Comparison of ENCODE assay signal across 8 cellular contexts in the genomic region with DNA sequence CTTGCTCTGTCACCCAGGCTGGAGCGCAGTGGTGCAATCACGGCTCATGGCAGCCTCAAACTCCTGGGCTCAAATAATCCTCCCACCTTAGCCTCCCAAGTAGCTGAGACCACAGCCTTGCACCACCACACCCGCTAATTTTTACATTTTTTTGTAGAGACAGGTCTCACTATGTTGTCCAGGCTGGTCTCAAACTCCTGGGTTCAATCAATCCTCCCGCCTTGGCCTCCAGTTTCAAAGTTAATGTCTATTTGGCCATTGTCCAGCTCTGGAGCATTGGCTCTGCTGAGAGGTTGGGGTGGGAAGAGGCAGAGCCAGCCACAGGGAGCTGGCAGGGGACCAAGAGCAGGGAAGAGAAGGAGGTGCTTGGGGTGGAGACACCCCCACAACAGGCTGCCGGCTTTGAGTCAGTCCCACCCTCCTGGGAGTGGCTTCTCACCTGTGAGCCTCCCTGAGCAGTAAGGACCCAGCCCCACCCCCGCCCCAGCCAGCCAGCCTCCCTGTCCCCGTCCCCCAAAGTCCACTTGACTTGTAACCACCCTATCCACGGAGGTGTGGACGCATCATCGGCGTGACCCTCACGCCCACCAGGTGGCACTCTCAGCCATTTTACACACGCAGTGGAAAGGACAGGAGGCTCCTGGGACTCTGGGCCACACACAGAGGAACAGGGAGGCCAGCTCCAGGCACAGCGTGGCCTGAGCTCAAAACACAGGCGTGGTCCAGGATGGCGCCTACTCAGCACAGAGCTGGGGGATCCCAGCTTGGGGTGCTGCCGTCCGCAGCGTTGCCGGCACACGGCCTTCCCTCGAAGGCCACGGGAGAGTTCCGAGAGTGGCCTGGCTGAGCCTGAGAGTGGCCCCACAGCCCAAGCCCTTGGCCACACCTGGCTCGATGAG. TPM values are rescaled to one million over a fixed set of nuclear protein-coding genes. Genes with fewer than 3 reads are reported as not detected.
DNase-seq lines count a peak whose midpoint lies in the region; ATAC-seq and TF ChIP-seq lines count a peak whose summit lies in the region.

No MANE protein-coding gene starts in this region.

- ATAC-seq in naive B cell (ENCODE audit: low read depth in 2 of 2) (peak; percentile 84), GM21390 (IDR thresholded peaks at IDR 0.05; ENCODE audit: unreplicated experiment) (no peak)

- H3K4me3 Mint-ChIP-seq in naive B cell = peak overlapping the region in 1 of 8 donors; percentile 56

- peak in 12 of 14 donors; percentile 35 to 79 (median 66) for DNase-seq in C1 segment of cervical spinal cord (lab: John Stamatoyannopoulos, UW)
- peak; percentile 23 for DNase-seq in HS-5 (ENCODE audit: low read depth)
- peak; percentile 30 for DNase-seq in NOMO-1 treated with dmso at 0.1 percent for 144 hours (lab: John Stamatoyannopoulos, UW; ENCODE audit: unreplicated experiment)
- DNase-seq in activated T-cell treated with anti-CD3 and anti-CD28 coated beads for 1 hour (ENCODE audit: low read depth) = peak; percentile 40
- peak; percentile 66 to 77 for DNase-seq in erythroblast (lab: John Stamatoyannopoulos, UW)
- peak; percentile 50 for DNase-seq in naive B cell
- DNase-seq in stimulated activated naive CD4-positive, alpha-beta T cell (lab: John Stamatoyannopoulos, UW) = peak; percentile 19 to 55 (median 30)

- peaks cover 0 to 7% (median 0%) of the 10 kb centered on the region in 7 donors for H3K9me3 Mint-ChIP-seq in naive B cell

- peaks cover 5 to 10% (median 8%) of the 10 kb centered on the region in 3 donors for H3K27me3 Mint-ChIP-seq in naive B cell

- H3K27ac Mint-ChIP-seq in naive B cell = peak overlapping the region in 1 of 6 donors; percentile 20

- H3K4me1 Mint-ChIP-seq in naive B cell = peaks cover 0 to 12% (median 9%) of the 10 kb centered on the region in 3 donors

- TF ChIP-seq POLR2A in erythroblast (IDR thresholded peaks at IDR 0.05; ENCODE audit: low read length) = no peak

- H3K36me3 Mint-ChIP-seq in naive B cell = no peaks in the 10 kb centered on the region

RNA-seq across cellular contexts. Expression of a gene that starts 22.8 kb away (rescaled TPM):
- not detected for polyA plus RNA-seq in naive B cell (ENCODE audit: low read depth in 6 of 6)

RNA-seq across cellular contexts. Expression of a gene that starts 23.5 kb away (rescaled TPM):
- polyA plus RNA-seq in naive B cell (ENCODE audit: low read depth in 6 of 6) = not detected
